7 cellular contexts compared by ENCODE assay signal in the genomic region with DNA sequence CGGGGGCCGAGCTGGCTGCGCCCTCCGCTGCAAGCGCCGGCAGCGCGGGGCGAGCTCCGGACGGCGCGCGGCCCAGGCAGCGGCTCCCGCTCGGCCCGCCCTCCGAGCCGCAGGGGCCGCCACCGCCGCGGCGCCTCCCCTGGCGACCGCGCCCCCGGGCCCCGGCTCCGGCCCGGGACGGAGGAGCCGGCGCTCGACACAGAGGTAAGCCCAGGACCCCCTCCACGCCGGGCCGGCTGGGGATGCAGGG. TPM values are rescaled to one million over a fixed set of nuclear protein-coding genes. Genes with fewer than 3 reads are reported as not detected.
DNase-seq lines count a peak whose midpoint lies in the region; ATAC-seq lines count a peak whose summit lies in the region.

No MANE protein-coding gene starts in this region.

- H3K4me1 ChIP-seq in SJSA1 (replicated peaks) (peaks cover 58% of the 10 kb centered on the region), iPS-18a (ENCODE audit: control insufficient read depth, low read depth, low read length) (peaks cover 34% of the 10 kb centered on the region), thymus (ENCODE audit: control insufficient read depth, insufficient read depth, low read length) (peaks cover 6% of the 10 kb centered on the region)

- H3K9me3 ChIP-seq in SJSA1 (replicated peaks) (no peaks in the 10 kb centered on the region), iPS-18a (ENCODE audit: control insufficient read depth, low read depth, low read length) (no peaks in the 10 kb centered on the region), thymus (ENCODE audit: control insufficient read depth) (no peaks in the 10 kb centered on the region)

- H3K4me3 ChIP-seq in SJSA1 (peak overlapping the region; percentile 94), iPS-18a (ENCODE audit: low read length) (peak overlapping the region; percentile 91), thymus (ENCODE audit: low read length) (peak overlapping the region; percentile 52)

- H3K36me3 Mint-ChIP-seq in activated naive CD4-positive, alpha-beta T cell treated with anti-CD3 and anti-CD28 coated beads, Interleukin-2, amount 10 ng/mL, durations not matched to agents 7 days and 5 days, result peaks cover 2% of the 10 kb centered on the region

- no peak overlapping the region for H3K27ac Mint-ChIP-seq in activated naive CD4-positive, alpha-beta T cell treated with anti-CD3 and anti-CD28 coated beads, Interleukin-2, amount 10 ng/mL, durations not matched to agents 7 days and 5 days

- H3K27ac ChIP-seq in SJSA1, result peak overlapping the region; percentile 86
- no peak overlapping the region for H3K27ac ChIP-seq in iPS-18a (ENCODE audit: low read length)
- peak overlapping the region; percentile 82 for H3K27ac ChIP-seq in thymus (ENCODE audit: low read depth)

- DNase-seq in SJSA1 (ENCODE audit: low read depth in 1 of 2, low spot score in 2 of 2) (no peak), NCI-H1105 (lab: John Stamatoyannopoulos, UW) (no peak)
- no peak for DNase-seq in activated naive CD4-positive, alpha-beta T cell treated with anti-CD3 and anti-CD28 coated beads, Interleukin-2, amount 10 ng/mL, durations not matched to agents 7 days and 5 days

- H3K27me3 Mint-ChIP-seq in activated naive CD4-positive, alpha-beta T cell treated with anti-CD3 and anti-CD28 coated beads, Interleukin-2, amount 10 ng/mL, durations not matched to agents 7 days and 5 days, result peaks cover 27% of the 10 kb centered on the region

- peaks cover 16% of the 10 kb centered on the region for H3K36me3 ChIP-seq in SJSA1
- H3K36me3 ChIP-seq in iPS-18a (ENCODE audit: control insufficient read depth, low read depth, low read length), result no peaks in the 10 kb centered on the region
- no peaks in the 10 kb centered on the region for H3K36me3 ChIP-seq in thymus (ENCODE audit: control insufficient read depth, insufficient read depth)

- WGBS in thymus, result under 1% methylated on average over 39 of the region's 39 CpGs

- H3K4me1 Mint-ChIP-seq in activated naive CD4-positive, alpha-beta T cell treated with anti-CD3 and anti-CD28 coated beads, Interleukin-2, amount 10 ng/mL, durations not matched to agents 7 days and 5 days, result peaks cover 22% of the 10 kb centered on the region

- H3K9ac ChIP-seq in iPS-18a (ENCODE audit: low read length), result no peak overlapping the region

- no peaks in the 10 kb centered on the region for H3K9me3 Mint-ChIP-seq in activated naive CD4-positive, alpha-beta T cell treated with anti-CD3 and anti-CD28 coated beads, Interleukin-2, amount 10 ng/mL, durations not matched to agents 7 days and 5 days

- H3K4me3 Mint-ChIP-seq in activated naive CD4-positive, alpha-beta T cell treated with anti-CD3 and anti-CD28 coated beads, Interleukin-2, amount 10 ng/mL, durations not matched to agents 7 days and 5 days, result no peak overlapping the region

- peak; percentile 55 for ATAC-seq in GM18909 (IDR thresholded peaks at IDR 0.05; ENCODE audit: poor library complexity, unreplicated experiment)
- ATAC-seq in HG02571 (IDR thresholded peaks at IDR 0.05; ENCODE audit: unreplicated experiment), result peak; percentile 50

- CTCF ChIA-PET in activated naive CD4-positive, alpha-beta T cell treated with anti-CD3 and anti-CD28 coated beads, Interleukin-2, amount 10 ng/mL, durations not matched to agents 7 days and 5 days (lab: Charles Lee), result interaction anchor here (0.8 to 1.6 kb wide), 2 partner anchors 160 to 177 kb away, joined by 3 to 6 read pairs; no protein-coding TSS in a partner anchor

- H3K27me3 ChIP-seq in SJSA1 (replicated peaks) (no peaks in the 10 kb centered on the region), iPS-18a (ENCODE audit: control insufficient read depth, insufficient read depth, low read length) (no peaks in the 10 kb centered on the region), thymus (ENCODE audit: control insufficient read depth, insufficient read depth) (peaks cover 25% of the 10 kb centered on the region)

RNA-seq across cellular contexts. Expression of a gene that starts 0.2 kb away (rescaled TPM):
- 81.9 and 149 TPM in 2 replicates for total RNA-seq in SJSA1 (2014; rRNA removed; shearing (Covaris generic))
- 58.3 TPM for polyA plus RNA-seq in thymus
